10 cellular contexts compared by ENCODE assay signal in the genomic region with DNA sequence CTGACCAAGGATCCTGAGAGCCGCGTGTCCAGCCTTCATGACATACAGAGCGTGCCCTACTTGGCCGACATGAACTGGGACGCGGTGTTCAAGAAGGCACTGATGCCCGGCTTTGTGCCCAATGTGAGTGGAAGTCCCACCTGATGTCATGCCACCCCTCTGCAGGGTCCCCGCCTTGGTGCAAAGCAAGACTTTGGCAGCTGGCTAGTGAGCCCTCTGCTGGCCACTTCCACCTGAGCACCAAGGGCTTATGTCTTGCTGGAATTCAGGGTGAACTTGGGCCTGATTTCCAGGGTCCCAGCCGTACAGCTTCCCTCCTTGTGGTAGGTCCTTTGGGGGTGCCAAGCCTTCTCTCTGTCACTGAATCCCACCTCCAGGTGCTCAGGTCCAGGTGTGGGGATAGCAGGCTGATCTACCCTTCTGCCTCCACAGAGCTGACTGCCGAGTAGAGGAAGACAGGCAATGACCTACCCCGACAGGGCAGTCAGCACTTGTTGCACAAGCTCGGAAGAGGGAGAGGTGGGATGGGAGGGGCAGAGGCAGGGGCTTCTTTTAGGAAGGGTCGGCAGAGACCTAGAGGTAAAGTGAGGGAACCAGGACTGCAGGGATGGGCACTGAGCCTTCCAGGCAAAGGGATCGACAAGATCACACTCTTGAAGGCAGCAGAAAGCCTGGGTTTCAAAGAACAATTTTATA.
A peak's percentile ranks its signal among the peaks of the same experiment; 100 is the strongest.
DNase-seq lines count a peak whose midpoint lies in the region; ATAC-seq, FAIRE-seq and TF ChIP-seq lines count a peak whose summit lies in the region.
"Had no signal": no experiment of that assay in that cellular context is flagged by ENCODE, and none has a peak within 500 bp of the region (broad histone marks: within the 10 kb centered on the region; RNA-seq: fewer than 3 reads in every experiment).

No MANE protein-coding gene starts in this region.

- no peaks in the 10 kb centered on the region for H3K27me3 ChIP-seq in endodermal cell (ENCODE audit: control insufficient read depth, insufficient read depth, low read length, poor library complexity, severe bottlenecking)

- no peak for ATAC-seq in GM21423 (IDR thresholded peaks at IDR 0.05; ENCODE audit: unreplicated experiment)
- ATAC-seq: CD8-positive, alpha-beta T cell had no signal

- no peak for FAIRE-seq in RCC 7860 (lab: Jason Lieb, UNC)

- no peak for TF ChIP-seq POLR2A in NB4 (IDR thresholded peaks at IDR 0.05; ENCODE audit: extremely low read depth, insufficient read length)

- H3K27ac Mint-ChIP-seq in endodermal cell (no peak overlapping the region), nephron (no peak overlapping the region)
- H3K27ac Mint-ChIP-seq: activated B cell treated with CpG ODN at 0.5 μM for 24 hours; CD8-positive, alpha-beta T cell had no signal

- WGBS in endodermal cell (ENCODE audit: insufficient coverage in 1 of 2, insufficient read length in 1 of 2), 2 experiments: 83 to 89% methylated on average over 12 to 14 of the region's 14 CpGs

- no peak overlapping the region for H3K9ac ChIP-seq in endodermal cell (ENCODE audit: extremely low read depth, low read length, poor library complexity, severe bottlenecking)

- no peaks in the 10 kb centered on the region for H3K36me3 ChIP-seq in endodermal cell (ENCODE audit: control insufficient read depth, insufficient read depth, low read length)

- H3K9me3 Mint-ChIP-seq in endodermal cell: no peaks in the 10 kb centered on the region
- H3K9me3 Mint-ChIP-seq in nephron: peaks cover 2% of the 10 kb centered on the region
- H3K9me3 Mint-ChIP-seq: activated B cell treated with CpG ODN at 0.5 μM for 24 hours; CD8-positive, alpha-beta T cell had no signal

- H3K36me3 Mint-ChIP-seq in endodermal cell (ENCODE audit: low read depth) (no peaks in the 10 kb centered on the region), nephron (ENCODE audit: low read depth) (no peaks in the 10 kb centered on the region)
- H3K36me3 Mint-ChIP-seq: CD8-positive, alpha-beta T cell had no signal

- H3K27ac ChIP-seq in endodermal cell (ENCODE audit: low read depth, low read length): no peak overlapping the region

- no peak overlapping the region for H3K4me3 ChIP-seq in NB4 (ENCODE audit: low read depth, low read length)
- H3K4me3 ChIP-seq in endodermal cell (ENCODE audit: low read length): no peak overlapping the region

- no peaks in the 10 kb centered on the region for H3K9me3 ChIP-seq in endodermal cell (ENCODE audit: control insufficient read depth, low read length)

- peak; percentile 15 for DNase-seq in NCI-H2227 (lab: John Stamatoyannopoulos, UW; ENCODE audit: unreplicated experiment)
- DNase-seq in NCI-H2227 treated with DMSO at 0.1 percent for 48 hours (lab: John Stamatoyannopoulos, UW): no peak
- peak; percentile 53 for DNase-seq in NB4 (ENCODE audit: low read depth)
- DNase-seq in endodermal cell: peak; percentile 84
- no peak for DNase-seq in NCI-H2196 (lab: John Stamatoyannopoulos, UW; ENCODE audit: unreplicated experiment)
- no peak for DNase-seq in RCC 7860 (ENCODE audit: low spot score)
- DNase-seq: activated B cell treated with CpG ODN at 0.5 μM for 24 hours had no signal

- H3K4me3 Mint-ChIP-seq in endodermal cell (no peak overlapping the region), nephron (no peak overlapping the region)
- H3K4me3 Mint-ChIP-seq: activated B cell treated with CpG ODN at 0.5 μM for 24 hours; CD8-positive, alpha-beta T cell had no signal

- H3K4me1 Mint-ChIP-seq in endodermal cell (no peaks in the 10 kb centered on the region), nephron (no peaks in the 10 kb centered on the region)
- H3K4me1 Mint-ChIP-seq: activated B cell treated with CpG ODN at 0.5 μM for 24 hours had no signal

- H3K4me1 ChIP-seq in endodermal cell (ENCODE audit: control insufficient read depth, insufficient read depth, low read length): no peaks in the 10 kb centered on the region

- TF ChIP-seq CTCF in NB4 (IDR thresholded peaks at IDR 0.05; ENCODE audit: low read depth, low read length) (peak; percentile 87), endodermal cell (conservative IDR thresholded peaks at IDR 0.05) (peak; percentile 83), nephron (IDR thresholded peaks at IDR 0.05; ENCODE audit: unreplicated experiment in 3 of 3) (peak; percentile 41 to 52 (median 48))

- H3K27me3 Mint-ChIP-seq in endodermal cell (ENCODE audit: insufficient read depth) (peaks cover 2% of the 10 kb centered on the region), nephron (ENCODE audit: low read depth) (peaks cover 20% of the 10 kb centered on the region)
- H3K27me3 Mint-ChIP-seq: activated B cell treated with CpG ODN at 0.5 μM for 24 hours had no signal

Comparison
In these comparisons a context has a peak if more than half of its experiments do, and no peak if none do; other contexts are left out.
1. DNase-seq: peak in NCI-H2227 (single experiment), NB4 (single experiment) and endodermal cell (single experiment); none in NCI-H2227 treated with DMSO at 0.1 percent for 48 hours (single experiment), NCI-H2196 (single experiment) and RCC 7860 (single experiment).
2. Peak in every context shown above with its lines, with median percentiles within 50 percentile points of each other: CTCF ChIP-seq.